1 cellular context compared by ENCODE assay signal in the genomic region with DNA sequence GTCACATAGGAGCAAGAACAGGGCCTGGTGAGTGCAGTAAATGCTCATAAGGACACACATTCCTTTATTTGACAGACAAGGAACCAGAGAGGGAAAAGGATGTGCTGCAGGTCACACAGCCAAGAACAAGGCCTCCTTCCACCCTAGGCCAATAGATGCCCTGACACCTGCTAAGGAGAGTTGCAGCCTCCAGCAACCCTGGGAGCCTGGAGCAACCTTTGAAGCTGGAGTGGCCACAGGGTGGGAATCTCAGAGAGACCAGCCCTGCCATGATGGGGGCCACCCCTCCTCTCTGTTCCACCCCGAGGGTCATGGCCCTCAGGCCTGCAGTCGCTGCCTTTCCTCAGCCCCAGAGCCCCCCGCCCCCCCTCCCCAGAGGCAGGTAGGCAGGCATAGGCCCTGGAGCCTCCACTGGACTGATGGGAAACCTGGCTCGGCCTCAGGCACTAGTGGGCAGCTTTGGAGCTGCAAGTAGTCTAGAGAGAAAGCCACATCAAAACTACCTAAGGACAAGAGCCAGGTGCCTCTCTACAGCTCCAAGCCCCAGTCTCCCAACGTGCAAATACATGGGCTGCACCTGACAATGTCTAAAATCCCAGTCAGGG.
TF ChIP-seq lines count a peak whose summit lies in the region.

No MANE protein-coding gene starts in this region.

TF ChIP-seq in GM23338, 12 proteins besides CTCF, POLR2A, EP300 and RAD21 (continued from another document):
- TF ChIP-seq, protein P1, sequence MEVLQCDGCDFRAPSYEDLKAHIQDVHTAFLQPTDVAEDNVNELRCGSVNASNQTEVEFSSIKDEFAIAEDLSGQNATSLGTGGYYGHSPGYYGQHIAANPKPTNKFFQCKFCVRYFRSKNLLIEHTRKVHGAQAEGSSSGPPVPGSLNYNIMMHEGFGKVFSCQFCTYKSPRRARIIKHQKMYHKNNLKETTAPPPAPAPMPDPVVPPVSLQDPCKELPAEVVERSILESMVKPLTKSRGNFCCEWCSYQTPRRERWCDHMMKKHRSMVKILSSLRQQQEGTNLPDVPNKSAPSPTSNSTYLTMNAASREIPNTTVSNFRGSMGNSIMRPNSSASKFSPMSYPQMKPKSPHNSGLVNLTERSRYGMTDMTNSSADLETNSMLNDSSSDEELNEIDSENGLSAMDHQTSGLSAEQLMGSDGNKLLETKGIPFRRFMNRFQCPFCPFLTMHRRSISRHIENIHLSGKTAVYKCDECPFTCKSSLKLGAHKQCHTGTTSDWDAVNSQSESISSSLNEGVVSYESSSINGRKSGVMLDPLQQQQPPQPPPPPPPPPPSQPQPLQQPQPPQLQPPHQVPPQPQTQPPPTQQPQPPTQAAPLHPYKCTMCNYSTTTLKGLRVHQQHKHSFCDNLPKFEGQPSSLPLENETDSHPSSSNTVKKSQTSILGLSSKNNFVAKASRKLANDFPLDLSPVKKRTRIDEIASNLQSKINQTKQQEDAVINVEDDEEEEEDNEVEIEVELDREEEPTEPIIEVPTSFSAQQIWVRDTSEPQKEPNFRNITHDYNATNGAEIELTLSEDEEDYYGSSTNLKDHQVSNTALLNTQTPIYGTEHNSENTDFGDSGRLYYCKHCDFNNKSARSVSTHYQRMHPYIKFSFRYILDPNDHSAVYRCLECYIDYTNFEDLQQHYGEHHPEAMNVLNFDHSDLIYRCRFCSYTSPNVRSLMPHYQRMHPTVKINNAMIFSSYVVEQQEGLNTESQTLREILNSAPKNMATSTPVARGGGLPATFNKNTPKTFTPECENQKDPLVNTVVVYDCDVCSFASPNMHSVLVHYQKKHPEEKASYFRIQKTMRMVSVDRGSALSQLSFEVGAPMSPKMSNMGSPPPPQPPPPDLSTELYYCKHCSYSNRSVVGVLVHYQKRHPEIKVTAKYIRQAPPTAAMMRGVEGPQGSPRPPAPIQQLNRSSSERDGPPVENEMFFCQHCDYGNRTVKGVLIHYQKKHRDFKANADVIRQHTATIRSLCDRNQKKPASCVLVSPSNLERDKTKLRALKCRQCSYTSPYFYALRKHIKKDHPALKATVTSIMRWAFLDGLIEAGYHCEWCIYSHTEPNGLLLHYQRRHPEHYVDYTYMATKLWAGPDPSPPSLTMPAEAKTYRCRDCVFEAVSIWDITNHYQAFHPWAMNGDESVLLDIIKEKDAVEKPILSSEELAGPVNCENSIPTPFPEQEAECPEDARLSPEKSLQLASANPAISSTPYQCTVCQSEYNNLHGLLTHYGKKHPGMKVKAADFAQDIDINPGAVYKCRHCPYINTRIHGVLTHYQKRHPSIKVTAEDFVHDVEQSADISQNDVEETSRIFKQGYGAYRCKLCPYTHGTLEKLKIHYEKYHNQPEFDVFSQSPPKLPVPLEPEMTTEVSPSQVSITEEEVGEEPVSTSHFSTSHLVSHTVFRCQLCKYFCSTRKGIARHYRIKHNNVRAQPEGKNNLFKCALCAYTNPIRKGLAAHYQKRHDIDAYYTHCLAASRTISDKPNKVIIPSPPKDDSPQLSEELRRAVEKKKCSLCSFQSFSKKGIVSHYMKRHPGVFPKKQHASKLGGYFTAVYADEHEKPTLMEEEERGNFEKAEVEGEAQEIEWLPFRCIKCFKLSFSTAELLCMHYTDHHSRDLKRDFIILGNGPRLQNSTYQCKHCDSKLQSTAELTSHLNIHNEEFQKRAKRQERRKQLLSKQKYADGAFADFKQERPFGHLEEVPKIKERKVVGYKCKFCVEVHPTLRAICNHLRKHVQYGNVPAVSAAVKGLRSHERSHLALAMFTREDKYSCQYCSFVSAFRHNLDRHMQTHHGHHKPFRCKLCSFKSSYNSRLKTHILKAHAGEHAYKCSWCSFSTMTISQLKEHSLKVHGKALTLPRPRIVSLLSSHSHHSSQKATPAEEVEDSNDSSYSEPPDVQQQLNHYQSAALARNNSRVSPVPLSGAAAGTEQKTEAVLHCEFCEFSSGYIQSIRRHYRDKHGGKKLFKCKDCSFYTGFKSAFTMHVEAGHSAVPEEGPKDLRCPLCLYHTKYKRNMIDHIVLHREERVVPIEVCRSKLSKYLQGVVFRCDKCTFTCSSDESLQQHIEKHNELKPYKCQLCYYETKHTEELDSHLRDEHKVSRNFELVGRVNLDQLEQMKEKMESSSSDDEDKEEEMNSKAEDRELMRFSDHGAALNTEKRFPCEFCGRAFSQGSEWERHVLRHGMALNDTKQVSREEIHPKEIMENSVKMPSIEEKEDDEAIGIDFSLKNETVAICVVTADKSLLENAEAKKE (CRISPR knock-in tag; IDR thresholded peaks at IDR 0.05), result no peak
- TF ChIP-seq ZNF114 (CRISPR knock-in tag; IDR thresholded peaks at IDR 0.05) (no peak), EZH2phosphoT487 (IDR thresholded peaks at IDR 0.05; ENCODE audit: unreplicated experiment) (no peak), ZNF331 (CRISPR knock-in tag; IDR thresholded peaks at IDR 0.05; ENCODE audit: low read depth) (no peak), STAT1 (IDR thresholded peaks at IDR 0.05; ENCODE audit: unreplicated experiment) (no peak), CREB1 (CRISPR knock-in tag; IDR thresholded peaks at IDR 0.05; ENCODE audit: low read depth) (no peak), POLR2AphosphoS5 (IDR thresholded peaks at IDR 0.05; ENCODE audit: low read depth) (no peak), EZH2 (IDR thresholded peaks at IDR 0.05; ENCODE audit: low read depth, unreplicated experiment) (no peak), NANOG (IDR thresholded peaks at IDR 0.05; ENCODE audit: borderline replicate concordance) (no peak)
- TF ChIP-seq, protein P2, sequence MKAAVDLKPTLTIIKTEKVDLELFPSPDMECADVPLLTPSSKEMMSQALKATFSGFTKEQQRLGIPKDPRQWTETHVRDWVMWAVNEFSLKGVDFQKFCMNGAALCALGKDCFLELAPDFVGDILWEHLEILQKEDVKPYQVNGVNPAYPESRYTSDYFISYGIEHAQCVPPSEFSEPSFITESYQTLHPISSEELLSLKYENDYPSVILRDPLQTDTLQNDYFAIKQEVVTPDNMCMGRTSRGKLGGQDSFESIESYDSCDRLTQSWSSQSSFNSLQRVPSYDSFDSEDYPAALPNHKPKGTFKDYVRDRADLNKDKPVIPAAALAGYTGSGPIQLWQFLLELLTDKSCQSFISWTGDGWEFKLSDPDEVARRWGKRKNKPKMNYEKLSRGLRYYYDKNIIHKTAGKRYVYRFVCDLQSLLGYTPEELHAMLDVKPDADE (IDR thresholded peaks at IDR 0.05), result no peak
- TF ChIP-seq, protein P3, sequence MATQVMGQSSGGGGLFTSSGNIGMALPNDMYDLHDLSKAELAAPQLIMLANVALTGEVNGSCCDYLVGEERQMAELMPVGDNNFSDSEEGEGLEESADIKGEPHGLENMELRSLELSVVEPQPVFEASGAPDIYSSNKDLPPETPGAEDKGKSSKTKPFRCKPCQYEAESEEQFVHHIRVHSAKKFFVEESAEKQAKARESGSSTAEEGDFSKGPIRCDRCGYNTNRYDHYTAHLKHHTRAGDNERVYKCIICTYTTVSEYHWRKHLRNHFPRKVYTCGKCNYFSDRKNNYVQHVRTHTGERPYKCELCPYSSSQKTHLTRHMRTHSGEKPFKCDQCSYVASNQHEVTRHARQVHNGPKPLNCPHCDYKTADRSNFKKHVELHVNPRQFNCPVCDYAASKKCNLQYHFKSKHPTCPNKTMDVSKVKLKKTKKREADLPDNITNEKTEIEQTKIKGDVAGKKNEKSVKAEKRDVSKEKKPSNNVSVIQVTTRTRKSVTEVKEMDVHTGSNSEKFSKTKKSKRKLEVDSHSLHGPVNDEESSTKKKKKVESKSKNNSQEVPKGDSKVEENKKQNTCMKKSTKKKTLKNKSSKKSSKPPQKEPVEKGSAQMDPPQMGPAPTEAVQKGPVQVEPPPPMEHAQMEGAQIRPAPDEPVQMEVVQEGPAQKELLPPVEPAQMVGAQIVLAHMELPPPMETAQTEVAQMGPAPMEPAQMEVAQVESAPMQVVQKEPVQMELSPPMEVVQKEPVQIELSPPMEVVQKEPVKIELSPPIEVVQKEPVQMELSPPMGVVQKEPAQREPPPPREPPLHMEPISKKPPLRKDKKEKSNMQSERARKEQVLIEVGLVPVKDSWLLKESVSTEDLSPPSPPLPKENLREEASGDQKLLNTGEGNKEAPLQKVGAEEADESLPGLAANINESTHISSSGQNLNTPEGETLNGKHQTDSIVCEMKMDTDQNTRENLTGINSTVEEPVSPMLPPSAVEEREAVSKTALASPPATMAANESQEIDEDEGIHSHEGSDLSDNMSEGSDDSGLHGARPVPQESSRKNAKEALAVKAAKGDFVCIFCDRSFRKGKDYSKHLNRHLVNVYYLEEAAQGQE (IDR thresholded peaks at IDR 0.05; ENCODE audit: unreplicated experiment), result no peak
